ENCODE assay signal across 8 cellular contexts in genomic region chr15:58269455-58270414, GRCh38.
A peak's percentile ranks its signal among the peaks of the same experiment; 100 is the strongest.
DNase-seq lines count a peak whose midpoint lies in the region; ATAC-seq and TF ChIP-seq lines count a peak whose summit lies in the region.

No MANE protein-coding gene starts in this region.

- H3K4me2 ChIP-seq in trophoblast cell (ENCODE audit: low read length): no peak overlapping the region

- no peaks in the 10 kb centered on the region for H3K27me3 Mint-ChIP-seq in CD8-positive, alpha-beta T cell (ENCODE audit: low read depth)
- H3K27me3 Mint-ChIP-seq in activated T-helper 17 cell treated with anti-CD3 and anti-CD28 coated beads, Interleukin-2, amount 50 U/mL, for 72 hours: peaks cover 4% of the 10 kb centered on the region

- no peak overlapping the region for H3K14ac ChIP-seq in trophoblast cell (ENCODE audit: low read length)

- H3K9ac ChIP-seq in trophoblast cell (ENCODE audit: low read length): no peak overlapping the region

- peaks cover 4% of the 10 kb centered on the region for H3K4me1 ChIP-seq in CD8-positive, alpha-beta T cell (ENCODE audit: insufficient read depth, low read length)
- H3K4me1 ChIP-seq in trophoblast cell (ENCODE audit: control insufficient read depth in 1 of 2, insufficient read depth in 2 of 2, low read length in 2 of 2): peaks cover 4 to 5% of the 10 kb centered on the region in 2 experiments

- no peak overlapping the region for H3K4me3 ChIP-seq in CD8-positive, alpha-beta T cell (ENCODE audit: low read depth, low read length)
- peak overlapping the region; percentile 39 for H3K4me3 ChIP-seq in trophoblast cell (ENCODE audit: low read depth, low read length)

- POLR2A ChIA-PET in CD8-positive, alpha-beta T cell (lab: Charles Lee): interaction anchor here (1.7 kb wide), 1 partner anchor 28 kb away, joined by 3 read pairs; no protein-coding TSS in a partner anchor

- no peak overlapping the region for H2AK5ac ChIP-seq in trophoblast cell (ENCODE audit: low read length)

- peak overlapping the region; percentile 75 for H2BK12ac ChIP-seq in trophoblast cell (ENCODE audit: low read length)

- no peak overlapping the region for H2AFZ ChIP-seq in trophoblast cell (ENCODE audit: insufficient read depth, low read length, poor library complexity)

- H3K4me1 Mint-ChIP-seq in CD8-positive, alpha-beta T cell (ENCODE audit: low read depth): peaks cover 9% of the 10 kb centered on the region
- peaks cover 5% of the 10 kb centered on the region for H3K4me1 Mint-ChIP-seq in activated T-helper 17 cell treated with anti-CD3 and anti-CD28 coated beads, Interleukin-2, amount 50 U/mL, for 72 hours

- no peak overlapping the region for H4K12ac ChIP-seq in trophoblast cell (ENCODE audit: low read depth, low read length)

- no peak overlapping the region for H3K27ac Mint-ChIP-seq in CD8-positive, alpha-beta T cell
- no peak overlapping the region for H3K27ac Mint-ChIP-seq in activated T-helper 17 cell treated with anti-CD3 and anti-CD28 coated beads, Interleukin-2, amount 50 U/mL, for 72 hours

- no CpG with 5 or more reads among the region's 10 CpGs for WGBS in trophoblast cell (ENCODE audit: extremely low coverage, insufficient coverage, insufficient read length)

- H2BK5ac ChIP-seq in trophoblast cell (ENCODE audit: low read depth, low read length, poor library complexity): no peak overlapping the region

- no peaks in the 10 kb centered on the region for H3K27me3 ChIP-seq in CD8-positive, alpha-beta T cell (ENCODE audit: insufficient read depth, low read length)
- no peaks in the 10 kb centered on the region for H3K27me3 ChIP-seq in trophoblast cell (ENCODE audit: insufficient read depth, low read length)

- H4K91ac ChIP-seq in trophoblast cell (ENCODE audit: low read depth, low read length): peak overlapping the region; percentile 63

- no peaks in the 10 kb centered on the region for H3K36me3 ChIP-seq in CD8-positive, alpha-beta T cell (ENCODE audit: insufficient read depth, low read length)
- H3K36me3 ChIP-seq in trophoblast cell (ENCODE audit: control insufficient read depth in 1 of 2, insufficient read depth in 2 of 2, low read length in 2 of 2): peaks cover 0 to 4% of the 10 kb centered on the region in 2 experiments

- ATAC-seq in CD8-positive, alpha-beta T cell: no peak
- ATAC-seq in activated T-helper 17 cell treated with anti-CD3 and anti-CD28 coated beads, Interleukin-2, amount 50 U/mL, for 72 hours (replicated peaks): peak; percentile 55
- ATAC-seq in GM21526 (IDR thresholded peaks at IDR 0.05; ENCODE audit: low FRiP score, unreplicated experiment) (no peak), HG03378 (IDR thresholded peaks at IDR 0.05; ENCODE audit: unreplicated experiment) (no peak)

- H3K27ac ChIP-seq in CD8-positive, alpha-beta T cell (ENCODE audit: low read depth, low read length): no peak overlapping the region
- H3K27ac ChIP-seq in trophoblast cell (ENCODE audit: low read depth, low read length): no peak overlapping the region

- H3K23ac ChIP-seq in trophoblast cell (ENCODE audit: low read length): no peak overlapping the region

- CTCF ChIA-PET in CD8-positive, alpha-beta T cell (lab: Charles Lee): interaction anchor here (0.6 to 2.1 kb wide), 14 partner anchors 9 to 502 kb away, joined by 3 to 7 read pairs (median 3); partner anchors contain the start of genes ADAM10 and MINDY2

- H3K4me3 Mint-ChIP-seq in CD8-positive, alpha-beta T cell: no peak overlapping the region
- H3K4me3 Mint-ChIP-seq in activated T-helper 17 cell treated with anti-CD3 and anti-CD28 coated beads, Interleukin-2, amount 50 U/mL, for 72 hours: no peak overlapping the region

- DNase-seq in CD8-positive, alpha-beta T cell: peak in 4 of 7 experiments; percentile 11 to 53 (median 17)
- DNase-seq in H4 (ENCODE audit: low spot score) (peak; percentile 67), NCI-H774 (lab: John Stamatoyannopoulos, UW) (peak; percentile 61), glomerular endothelial cell (ENCODE audit: extremely low read depth, low read depth, low spot score) (peak; percentile 12), trophoblast cell (peak in 1 of 2 donors; percentile 58)

- H4K8ac ChIP-seq in trophoblast cell (ENCODE audit: low read depth, low read length): no peak overlapping the region

- no peaks in the 10 kb centered on the region for H3K36me3 Mint-ChIP-seq in CD8-positive, alpha-beta T cell
- no peaks in the 10 kb centered on the region for H3K36me3 Mint-ChIP-seq in activated T-helper 17 cell treated with anti-CD3 and anti-CD28 coated beads, Interleukin-2, amount 50 U/mL, for 72 hours (ENCODE audit: low read depth)

- H3K9me3 Mint-ChIP-seq in CD8-positive, alpha-beta T cell: peaks cover 8% of the 10 kb centered on the region
- no peaks in the 10 kb centered on the region for H3K9me3 Mint-ChIP-seq in activated T-helper 17 cell treated with anti-CD3 and anti-CD28 coated beads, Interleukin-2, amount 50 U/mL, for 72 hours

- no peaks in the 10 kb centered on the region for H3K9me3 ChIP-seq in CD8-positive, alpha-beta T cell (ENCODE audit: low read length)
- H3K9me3 ChIP-seq in trophoblast cell (ENCODE audit: insufficient read depth, low read depth, low read length): peaks cover 4% of the 10 kb centered on the region

- H3K4ac ChIP-seq in trophoblast cell (ENCODE audit: low read depth, low read length): no peak overlapping the region

- intact Hi-C loops in CD8-positive, alpha-beta T cell (cut with DNase I, micrococcal nuclease): loop anchor here (1.0 to 10.0 kb wide), 2 partner anchors 489 to 495 kb away; no protein-coding TSS in a partner anchor

- peak; percentile 33 for TF ChIP-seq CTCF in CD8-positive, alpha-beta T cell (IDR thresholded peaks at IDR 0.05)

- H3K79me2 ChIP-seq in trophoblast cell (ENCODE audit: control insufficient read depth, insufficient read depth, low read length, poor library complexity): no peaks in the 10 kb centered on the region

- H3K79me1 ChIP-seq in trophoblast cell (ENCODE audit: low read length): no peaks in the 10 kb centered on the region

- no peak overlapping the region for H3K18ac ChIP-seq in trophoblast cell (ENCODE audit: low read length)

- H2BK120ac ChIP-seq in trophoblast cell (ENCODE audit: insufficient read depth, low read length, poor library complexity): peak overlapping the region; percentile 23
